Comparison of ENCODE assay signal across 15 cellular contexts in the genomic region with DNA sequence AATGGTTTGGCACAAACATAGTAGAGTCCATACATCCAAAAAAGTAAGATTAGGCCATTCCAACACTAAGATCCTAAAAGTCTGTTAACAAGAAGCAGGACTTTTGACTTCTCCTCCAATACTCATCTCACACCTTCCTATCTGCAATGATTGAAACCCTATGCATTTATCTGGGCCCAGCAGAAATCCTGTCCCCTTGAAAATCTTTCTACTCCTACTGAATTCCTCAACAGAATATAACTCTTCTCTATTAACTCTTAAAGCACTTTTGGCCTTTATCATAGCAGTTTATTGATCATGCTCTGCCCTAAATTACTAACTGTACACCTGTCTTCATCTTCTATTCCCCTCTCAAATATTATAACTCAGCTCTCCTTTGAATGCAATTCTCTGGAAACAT. TPM values are rescaled to one million over a fixed set of nuclear protein-coding genes. Genes with fewer than 3 reads are reported as not detected.
A peak's percentile ranks its signal among the peaks of the same experiment; 100 is the strongest.
DNase-seq lines count a peak whose midpoint lies in the region; ATAC-seq and TF ChIP-seq lines count a peak whose summit lies in the region.
"Had no signal": no experiment of that assay in that cellular context is flagged by ENCODE, and none has a peak within 500 bp of the region (broad histone marks: within the 10 kb centered on the region; RNA-seq: fewer than 3 reads in every experiment).

No MANE protein-coding gene starts in this region.

- peak overlapping the region; percentile 3 for H3K4me3 Mint-ChIP-seq in activated CD4-positive, alpha-beta T cell treated with anti-CD3 and anti-CD28 coated beads, Interleukin-2, amount 10 ng/mL, durations not matched to agents 7 days and 5 days
- peak overlapping the region; percentile 58 for H3K4me3 Mint-ChIP-seq in activated naive CD8-positive, alpha-beta T cell treated with anti-CD3 and anti-CD28 coated beads, Interleukin-2, amount 10 ng/mL, durations not matched to agents 7 days and 5 days
- no peak overlapping the region for H3K4me3 Mint-ChIP-seq in neural progenitor cell

- H3K4me2 ChIP-seq in neural progenitor cell = peak overlapping the region; percentile 93

- POLR2A ChIA-PET in activated CD4-positive, alpha-beta T cell treated with anti-CD3 and anti-CD28 coated beads, Interleukin-2, amount 10 ng/mL, durations not matched to agents 7 days and 5 days (lab: Charles Lee) = interaction anchor here (0.9 to 1.2 kb wide), 2 partner anchors 56 to 157 kb away, joined by 3 read pairs; partner anchors contain the start of gene USO1
- POLR2A ChIA-PET in activated naive CD8-positive, alpha-beta T cell treated with anti-CD3 and anti-CD28 coated beads, Interleukin-2, amount 10 ng/mL, durations not matched to agents 7 days and 5 days (lab: Charles Lee) = interaction anchor here (2.7 to 8.0 kb wide), 2 partner anchors 12 to 56 kb away, joined by 19 to 101 read pairs; partner anchors contain the start of gene USO1

- peak overlapping the region; percentile 11 for H3K27ac Mint-ChIP-seq in activated CD4-positive, alpha-beta T cell treated with anti-CD3 and anti-CD28 coated beads, Interleukin-2, amount 10 ng/mL, durations not matched to agents 7 days and 5 days
- H3K27ac Mint-ChIP-seq in activated naive CD8-positive, alpha-beta T cell treated with anti-CD3 and anti-CD28 coated beads, Interleukin-2, amount 10 ng/mL, durations not matched to agents 7 days and 5 days = peak overlapping the region; percentile 64
- H3K27ac Mint-ChIP-seq in neural progenitor cell = no peak overlapping the region

- H3K27me3 Mint-ChIP-seq in activated CD4-positive, alpha-beta T cell treated with anti-CD3 and anti-CD28 coated beads, Interleukin-2, amount 10 ng/mL, durations not matched to agents 7 days and 5 days = no peaks in the 10 kb centered on the region
- H3K27me3 Mint-ChIP-seq in activated naive CD8-positive, alpha-beta T cell treated with anti-CD3 and anti-CD28 coated beads, Interleukin-2, amount 10 ng/mL, durations not matched to agents 7 days and 5 days = no peaks in the 10 kb centered on the region
- peaks cover 3% of the 10 kb centered on the region for H3K27me3 Mint-ChIP-seq in neural progenitor cell (ENCODE audit: insufficient read depth, low read depth)

- peak overlapping the region; percentile 11; the same call in 1 of the 2 replicates for H3K4me3 ChIP-seq in HUES6 (ENCODE audit: low read depth, low read length)
- no peak overlapping the region for H3K4me3 ChIP-seq in neural progenitor cell
- H3K4me3 ChIP-seq: lower lobe of right lung, sigmoid colon, SK-N-MC had no signal

- no peaks in the 10 kb centered on the region for H3K9me3 Mint-ChIP-seq in activated CD4-positive, alpha-beta T cell treated with anti-CD3 and anti-CD28 coated beads, Interleukin-2, amount 10 ng/mL, durations not matched to agents 7 days and 5 days
- H3K9me3 Mint-ChIP-seq in activated naive CD8-positive, alpha-beta T cell treated with anti-CD3 and anti-CD28 coated beads, Interleukin-2, amount 10 ng/mL, durations not matched to agents 7 days and 5 days = no peaks in the 10 kb centered on the region
- no peaks in the 10 kb centered on the region for H3K9me3 Mint-ChIP-seq in neural progenitor cell

- H3K9ac ChIP-seq in HUES6 (ENCODE audit: low read length) (no peak overlapping the region), neural progenitor cell (no peak overlapping the region)

- H3K9me3 ChIP-seq in HUES6 (ENCODE audit: control insufficient read depth, insufficient read depth, low read depth, low read length) (no peaks in the 10 kb centered on the region), neural progenitor cell (ENCODE audit: low read depth) (no peaks in the 10 kb centered on the region)
- H3K9me3 ChIP-seq: lower lobe of right lung, sigmoid colon had no signal

- no peaks in the 10 kb centered on the region for H3K36me3 ChIP-seq in HUES6 (ENCODE audit: control insufficient read depth, insufficient read depth, low read length)
- H3K36me3 ChIP-seq in neural progenitor cell = no peaks in the 10 kb centered on the region
- H3K36me3 ChIP-seq: lower lobe of right lung, sigmoid colon had no signal

- H3K4me1 Mint-ChIP-seq in activated CD4-positive, alpha-beta T cell treated with anti-CD3 and anti-CD28 coated beads, Interleukin-2, amount 10 ng/mL, durations not matched to agents 7 days and 5 days = peaks cover 64% of the 10 kb centered on the region
- H3K4me1 Mint-ChIP-seq in activated naive CD8-positive, alpha-beta T cell treated with anti-CD3 and anti-CD28 coated beads, Interleukin-2, amount 10 ng/mL, durations not matched to agents 7 days and 5 days = peaks cover 61% of the 10 kb centered on the region
- H3K4me1 Mint-ChIP-seq in neural progenitor cell = peaks cover 31% of the 10 kb centered on the region

- H3K79me2 ChIP-seq in neural progenitor cell (ENCODE audit: low read depth) = peaks cover 95% of the 10 kb centered on the region

- H3K4me1 ChIP-seq in HUES6 (ENCODE audit: control insufficient read depth, insufficient read depth, low read length) (peaks cover 29% of the 10 kb centered on the region), neural progenitor cell (peaks cover 31% of the 10 kb centered on the region)

- DNase-seq in activated CD4-positive, alpha-beta T cell treated with anti-CD3 and anti-CD28 coated beads, Interleukin-2, amount 10 ng/mL, durations not matched to agents 7 days and 5 days = no peak
- DNase-seq in activated CD4-positive, alpha-beta T cell treated with anti-CD3 and anti-CD28 coated beads for 4 hours = no peak
- DNase-seq in activated naive CD8-positive, alpha-beta T cell treated with anti-CD3 and anti-CD28 coated beads, Interleukin-2, amount 10 ng/mL, durations not matched to agents 7 days and 5 days = no peak
- DNase-seq in neural progenitor cell (ENCODE audit: low spot score) (no peak), T1000 (lab: John Stamatoyannopoulos, UW) (no peak), amygdala (lab: John Stamatoyannopoulos, UW) (no peak)
- DNase-seq: KBM-7; lower lobe of right lung; NCI-H1436; sigmoid colon; stimulated activated CD4-positive, alpha-beta T cell treated with anti-CD3 and anti-CD28 coated beads, Interleukin-4, amount 100 ng/mL, for 1 hour; WERI-Rb-1 had no signal

- no peak for TF ChIP-seq CTCF in neural progenitor cell (IDR thresholded peaks at IDR 0.05)

- H3F3A ChIP-seq in neural progenitor cell (ENCODE audit: low read depth) = peaks cover 14% of the 10 kb centered on the region

- H3K36me3 Mint-ChIP-seq in activated CD4-positive, alpha-beta T cell treated with anti-CD3 and anti-CD28 coated beads, Interleukin-2, amount 10 ng/mL, durations not matched to agents 7 days and 5 days (ENCODE audit: low read depth) = peaks cover 32% of the 10 kb centered on the region
- peaks cover 12% of the 10 kb centered on the region for H3K36me3 Mint-ChIP-seq in activated naive CD8-positive, alpha-beta T cell treated with anti-CD3 and anti-CD28 coated beads, Interleukin-2, amount 10 ng/mL, durations not matched to agents 7 days and 5 days
- H3K36me3 Mint-ChIP-seq in neural progenitor cell = peaks cover 5% of the 10 kb centered on the region

- H3K27ac ChIP-seq in HUES6 (ENCODE audit: low read depth, low read length) = no peak overlapping the region
- no peak overlapping the region for H3K27ac ChIP-seq in neural progenitor cell
- H3K27ac ChIP-seq: lower lobe of right lung, WERI-Rb-1 had no signal

- no peak overlapping the region for H2AFZ ChIP-seq in neural progenitor cell (replicated peaks)

- no peak for ATAC-seq in activated naive CD8-positive, alpha-beta T cell treated with anti-CD3 and anti-CD28 coated beads, Interleukin-2, amount 10 ng/mL, durations not matched to agents 7 days and 5 days (ENCODE audit: low read depth)
- ATAC-seq in GM19397 (IDR thresholded peaks at IDR 0.05; ENCODE audit: unreplicated experiment) = no peak
- ATAC-seq: lower lobe of right lung had no signal

- H3K27me3 ChIP-seq in HUES6 (ENCODE audit: control insufficient read depth, insufficient read depth, low read length) (no peaks in the 10 kb centered on the region), neural progenitor cell (no peaks in the 10 kb centered on the region)
- H3K27me3 ChIP-seq: sigmoid colon had no signal

- CTCF ChIA-PET in activated CD4-positive, alpha-beta T cell treated with anti-CD3 and anti-CD28 coated beads, Interleukin-2, amount 10 ng/mL, durations not matched to agents 7 days and 5 days (lab: Charles Lee) = interaction anchor here (0.9 to 1.8 kb wide), 4 partner anchors 10 to 52 kb away, joined by 3 to 7 read pairs (median 4); no protein-coding TSS in a partner anchor

- peaks cover 95% of the 10 kb centered on the region for H4K20me1 ChIP-seq in neural progenitor cell (ENCODE audit: low read depth)

RNA-seq across cellular contexts. Expression of gene G3BP2, which starts 4.6 kb away (rescaled TPM):
- total RNA-seq in activated CD4-positive, alpha-beta T cell treated with anti-CD3 and anti-CD28 coated beads, Interleukin-2, amount 10 ng/mL, durations not matched to agents 7 days and 5 days = 100 to 1,000 TPM; 135 to 137 TPM
- total RNA-seq in activated naive CD8-positive, alpha-beta T cell treated with anti-CD3 and anti-CD28 coated beads, Interleukin-2, amount 10 ng/mL, durations not matched to agents 7 days and 5 days = 100 to 1,000 TPM; 165 to 179 TPM
- 218 and 241 TPM in 2 replicates for total RNA-seq in neural progenitor cell (ENCODE audit: low replicate concordance)

RNA-seq across cellular contexts. Expression of gene CDKL2, which starts 38.3 kb away (rescaled TPM):
- under 1 TPM; 0.74 to 1.00 TPM for total RNA-seq in activated CD4-positive, alpha-beta T cell treated with anti-CD3 and anti-CD28 coated beads, Interleukin-2, amount 10 ng/mL, durations not matched to agents 7 days and 5 days
- under 1 TPM; 0.22 to 0.45 TPM for total RNA-seq in activated naive CD8-positive, alpha-beta T cell treated with anti-CD3 and anti-CD28 coated beads, Interleukin-2, amount 10 ng/mL, durations not matched to agents 7 days and 5 days
- 1.2 and 2.9 TPM in 2 replicates for total RNA-seq in neural progenitor cell (ENCODE audit: low replicate concordance)

RNA-seq across cellular contexts. Expression of gene USO1, which starts 55.8 kb away (rescaled TPM):
- 10 to 100 TPM; 38.9 to 43.5 TPM for total RNA-seq in activated CD4-positive, alpha-beta T cell treated with anti-CD3 and anti-CD28 coated beads, Interleukin-2, amount 10 ng/mL, durations not matched to agents 7 days and 5 days
- total RNA-seq in activated naive CD8-positive, alpha-beta T cell treated with anti-CD3 and anti-CD28 coated beads, Interleukin-2, amount 10 ng/mL, durations not matched to agents 7 days and 5 days = 10 to 100 TPM; 32.3 to 34.6 TPM
- total RNA-seq in neural progenitor cell (ENCODE audit: low replicate concordance) = 80.4 and 114 TPM in 2 replicates
